ENCODE assay signal across 25 cellular contexts in the genomic region with DNA sequence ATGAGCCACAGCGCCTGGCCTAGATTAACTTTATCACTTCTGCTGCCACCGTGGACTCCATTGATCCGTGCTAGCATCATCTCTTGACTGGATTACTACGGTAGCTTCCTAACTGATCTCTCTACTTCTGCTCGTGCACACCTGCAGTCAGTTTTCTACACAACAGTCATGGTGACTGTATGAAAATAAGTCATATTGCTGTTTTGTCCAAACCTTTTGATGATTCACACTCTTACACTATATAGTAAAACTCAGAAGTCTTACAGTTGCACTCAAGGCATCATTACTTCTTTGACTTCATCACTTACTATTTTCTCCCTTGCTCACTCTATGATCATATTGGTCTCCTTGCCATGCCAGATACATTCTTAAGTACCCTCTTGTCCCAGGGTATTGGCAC. TPM values are rescaled to one million over a fixed set of nuclear protein-coding genes. Genes with fewer than 3 reads are reported as not detected.
A peak's percentile ranks its signal among the peaks of the same experiment; 100 is the strongest.
DNase-seq lines count a peak whose midpoint lies in the region; ATAC-seq, FAIRE-seq and TF ChIP-seq lines count a peak whose summit lies in the region.
"Had no signal": no experiment of that assay in that cellular context is flagged by ENCODE, and none has a peak within 500 bp of the region (broad histone marks: within the 10 kb centered on the region; RNA-seq: fewer than 3 reads in every experiment).

No MANE protein-coding gene starts in this region.

- POLR2A ChIA-PET in A549 (lab: Yijun Ruan, JAX): interaction anchor here (0.6 to 2.4 kb wide), 2 partner anchors 9 to 10 kb away, joined by 6 to 10 read pairs; partner anchors contain the start of gene PDCD6IP
- POLR2A ChIA-PET in IMR-90 (lab: Charles Lee; ENCODE audit: unreplicated experiment): no interaction called here
- POLR2A ChIA-PET in HEK293T (lab: Yijun Ruan, JAX): no interaction called here

- no peak overlapping the region for H2AFZ ChIP-seq in IMR-90 (replicated peaks; ENCODE audit: low read length, poor library complexity)

- no peak overlapping the region for H3K23ac ChIP-seq in IMR-90 (ENCODE audit: low read depth, low read length)

- H3K9ac ChIP-seq in IMR-90 (ENCODE audit: low read depth, low read length): no peak overlapping the region

- H3K27ac Mint-ChIP-seq in osteocyte (ENCODE audit: unreplicated experiment): no peak overlapping the region

- BruUV-seq in IMR-90 (replicated peaks; lab: Mats Ljungman, UMichigan): no TSS peak

- no peaks in the 10 kb centered on the region for H3K27me3 Mint-ChIP-seq in osteocyte (ENCODE audit: unreplicated experiment)
- H3K27me3 Mint-ChIP-seq: naive thymus-derived CD4-positive, alpha-beta T cell had no signal

- dilution Hi-C loops in IMR-90 (cut with HindIII; ENCODE audit: low sequenced_read_pairs, unreplicated experiment): no loop called here

- TF ChIP-seq CTCF in A549 (IDR thresholded peaks at IDR 0.05) (no peak), IMR-90 (conservative IDR thresholded peaks at IDR 0.05; ENCODE audit: low read depth, low read length) (no peak), epithelial cell of esophagus (IDR thresholded peaks at IDR 0.05; ENCODE audit: insufficient read depth, low read depth, low read length, missing control alignments) (no peak), GM13977 (IDR thresholded peaks at IDR 0.05; ENCODE audit: extremely low read depth, insufficient read depth, missing control alignments) (no peak), osteocyte (IDR thresholded peaks at IDR 0.05) (no peak)

- no peak overlapping the region for H3K4ac ChIP-seq in IMR-90 (ENCODE audit: low read depth, low read length)

- no peak overlapping the region for H4K8ac ChIP-seq in IMR-90 (ENCODE audit: low read depth in 2 of 2, low read length in 2 of 2)

- ATAC-seq in activated CD4-positive, CD25-positive, alpha-beta regulatory T cell treated with anti-CD3 and anti-CD28 coated beads, Interleukin-2, amount 50 U/mL, for 24 hours: peak; percentile 95 to 98
- ATAC-seq in A549 (peak in 1 of 2 experiments; percentile 55; a peak in 3 of 6 replicates), IMR-90 (ENCODE audit: low read depth) (no peak; the same call in 1 of the 2 replicates)
- ATAC-seq: left cardiac atrium; naive thymus-derived CD4-positive, alpha-beta T cell; Right ventricle myocardium inferior had no signal

- no peak overlapping the region for H2AK5ac ChIP-seq in IMR-90 (ENCODE audit: low read depth, low read length)

- no peaks in the 10 kb centered on the region for H3K27me3 ChIP-seq in IMR-90 (ENCODE audit: control insufficient read depth, insufficient read depth, low read length)
- H3K27me3 ChIP-seq: colonic mucosa, thyroid gland had no signal

- no peak overlapping the region for H3K18ac ChIP-seq in IMR-90 (ENCODE audit: low read depth, low read length)

- H2BK20ac ChIP-seq in IMR-90 (ENCODE audit: low read depth, low read length): no peak overlapping the region

- peaks cover 30 to 51% of the 10 kb centered on the region in 2 experiments for H3K79me1 ChIP-seq in IMR-90 (ENCODE audit: low read depth in 1 of 2, low read length in 2 of 2)

- no peak for FAIRE-seq in A549 (lab: Jason Lieb, UNC)
- FAIRE-seq: GM12892 had no signal

- no peak overlapping the region for H4K5ac ChIP-seq in IMR-90 (ENCODE audit: low read depth, low read length)

- 94% methylated on average over 5 of the region's 5 CpGs for WGBS in A549 (ENCODE audit: missing lambda C conversion rate)
- 94% methylated on average over 4 of the region's 5 CpGs; no CpG with 5 or more reads in 1 of the 2 experiments for WGBS in IMR-90 (ENCODE audit: extremely low coverage in 2 of 2, insufficient read length in 1 of 2), 2 experiments

- no peak overlapping the region for H3K14ac ChIP-seq in IMR-90 (replicated peaks; ENCODE audit: low read depth, low read length)

- no peak overlapping the region for H3K27ac ChIP-seq in A549
- no peak overlapping the region for H3K27ac ChIP-seq in IMR-90 (ENCODE audit: insufficient read depth, low read length)
- H3K27ac ChIP-seq: 22Rv1, colonic mucosa, thyroid gland had no signal

- peaks cover 8% of the 10 kb centered on the region for H3K36me3 ChIP-seq in IMR-90 (ENCODE audit: control insufficient read depth, insufficient read depth, low read length)
- H3K36me3 ChIP-seq: colonic mucosa, thyroid gland had no signal

- TF ChIP-seq RAD21 in A549 (conservative IDR thresholded peaks at IDR 0.05 in 1 of 2, IDR thresholded peaks at IDR 0.05 in 1 of 2) (no peak), IMR-90 (IDR thresholded peaks at IDR 0.05; ENCODE audit: low read length) (no peak)

- DNase-seq in activated CD4-positive, CD25-positive, alpha-beta regulatory T cell treated with anti-CD3 and anti-CD28 coated beads, Interleukin-2, amount 50 U/mL, for 72 hours: no peak
- no peak for DNase-seq in A549 (ENCODE audit: low read depth in 1 of 2, low spot score in 1 of 2)
- peak; percentile 49 for DNase-seq in IMR-90
- DNase-seq in epithelial cell of esophagus (ENCODE audit: low read depth): peak; percentile 63
- DNase-seq in GM13977 (ENCODE audit: low spot score): no peak
- DNase-seq in osteocyte (ENCODE audit: extremely low spot score, unreplicated experiment): no peak
- DNase-seq in HEK293T (ENCODE audit: extremely low spot score): no peak
- DNase-seq: activated CD8-positive, alpha-beta memory T cell treated with anti-CD3 and anti-CD28 coated beads, Interleukin-2, amount 50 U/mL, for 48 hours; AML-193; Calu3; colonic mucosa; left cardiac atrium; naive thymus-derived CD4-positive, alpha-beta T cell; NCI-H1048; NCI-H1930; NCI-H226; NCI-H774; stimulated activated CD4-positive, alpha-beta T cell treated with anti-CD3 and anti-CD28 coated beads, Interleukin-2, amount 100 ng/mL, for 48 hours; stimulated activated naive CD4-positive, alpha-beta T cell; thyroid gland had no signal

- H4K20me1 ChIP-seq in IMR-90 (ENCODE audit: insufficient read depth, low read length): peaks cover 64% of the 10 kb centered on the region

- in situ Hi-C loops in IMR-90 (cut with MboI; ENCODE audit: low sequenced_read_pairs): no loop called here
- in situ Hi-C loops in GM13977 (cut with MboI; ENCODE audit: low pct_unique_long_range_greater_than_20kb, low sequenced_read_pairs, unreplicated experiment): no loop called here

- H3K4me3 ChIP-seq in A549 (no peak overlapping the region), IMR-90 (ENCODE audit: insufficient read depth, low read depth, low read length) (no peak overlapping the region), epithelial cell of esophagus (ENCODE audit: low read length) (no peak overlapping the region)
- H3K4me3 ChIP-seq: colonic mucosa, thyroid gland had no signal

- H2BK15ac ChIP-seq in IMR-90 (ENCODE audit: low read depth, low read length): no peak overlapping the region

- CTCF ChIA-PET in A549 (lab: Yijun Ruan, JAX): interaction anchor here (1.9 kb wide), 1 partner anchor 11 kb away, joined by 6 read pairs; no protein-coding TSS in a partner anchor
- CTCF ChIA-PET in IMR-90 (lab: Yijun Ruan, JAX): no interaction called here
- CTCF ChIA-PET in HEK293T (lab: Yijun Ruan, JAX): interaction anchor here (0.6 kb wide), 1 partner anchor 207 kb away, joined by 5 read pairs; no protein-coding TSS in a partner anchor

- no peak overlapping the region for H2AK9ac ChIP-seq in IMR-90 (replicated peaks; ENCODE audit: low read depth, low read length, poor library complexity)

- H3K9me3 Mint-ChIP-seq in osteocyte (ENCODE audit: unreplicated experiment): peaks cover 6% of the 10 kb centered on the region

- no peak overlapping the region for H4K91ac ChIP-seq in IMR-90 (ENCODE audit: insufficient read depth, low read depth, low read length)

- no peak overlapping the region for H3K4me2 ChIP-seq in A549
- no peak overlapping the region for H3K4me2 ChIP-seq in IMR-90 (ENCODE audit: low read depth, low read length)

- H3K36me3 Mint-ChIP-seq in osteocyte (ENCODE audit: unreplicated experiment): peaks cover 25% of the 10 kb centered on the region

- H2BK120ac ChIP-seq in IMR-90 (ENCODE audit: low read depth, low read length): no peak overlapping the region

- H3K56ac ChIP-seq in IMR-90 (ENCODE audit: extremely low read depth, insufficient read depth, low read length): no peak overlapping the region

- intact Hi-C loops in IMR-90 (cut with micrococcal nuclease): no loop called here

- no peak overlapping the region for H2BK5ac ChIP-seq in IMR-90 (ENCODE audit: low read depth, low read length, poor library complexity, severe bottlenecking)

- no peak overlapping the region for H3K4me3 Mint-ChIP-seq in osteocyte (ENCODE audit: unreplicated experiment)
- H3K4me3 Mint-ChIP-seq: brain had no signal

- H3K9me1 ChIP-seq in IMR-90 (ENCODE audit: insufficient read depth, low read length): peaks cover 11% of the 10 kb centered on the region; the same call in 1 of the 2 replicates

- no peak for TF ChIP-seq EP300 in A549 (IDR thresholded peaks at IDR 0.05)

- TF ChIP-seq POLR2A in A549 (IDR thresholded peaks at IDR 0.05; ENCODE audit: low read length) (no peak), IMR-90 (IDR thresholded peaks at IDR 0.05; ENCODE audit: low read depth, low read length) (no peak)

- H3K4me1 ChIP-seq in A549: peaks cover 30% of the 10 kb centered on the region
- peaks cover 4% of the 10 kb centered on the region for H3K4me1 ChIP-seq in IMR-90 (ENCODE audit: control insufficient read depth, insufficient read depth, low read length)

- peaks cover 46% of the 10 kb centered on the region for H3K4me1 Mint-ChIP-seq in osteocyte (ENCODE audit: unreplicated experiment)

- H3K9me3 ChIP-seq in A549 (no peaks in the 10 kb centered on the region), IMR-90 (ENCODE audit: control insufficient read depth, insufficient read depth, low read length) (no peaks in the 10 kb centered on the region)
- H3K9me3 ChIP-seq: colonic mucosa, thyroid gland had no signal

TF ChIP-seq in A549, 52 proteins besides CTCF, POLR2A, EP300 and RAD21 (continues in another document):
- TF ChIP-seq CBX2 (IDR thresholded peaks at IDR 0.05; ENCODE audit: borderline replicate concordance, low read depth): no peak

TF ChIP-seq in IMR-90, 13 proteins besides CTCF, POLR2A, EP300 and RAD21 (continues in another document):
- TF ChIP-seq SMC3 (IDR thresholded peaks at IDR 0.05; ENCODE audit: low read depth, low read length): no peak
- no peak for TF ChIP-seq FOS (IDR thresholded peaks at IDR 0.05; ENCODE audit: low read depth, low read length)

TF ChIP-seq in HEK293T, 16 proteins besides CTCF, POLR2A, EP300 and RAD21 (continues in another document):
- TF ChIP-seq FOXM1 (IDR thresholded peaks at IDR 0.05; ENCODE audit: borderline replicate concordance) (no peak), ZNF384 (IDR thresholded peaks at IDR 0.05) (no peak)

RNA-seq across cellular contexts. Expression of gene PDCD6IP, which starts 10.1 kb away (rescaled TPM):
- polyA plus RNA-seq in A549 (2011; rRNA removed): 180 and 221 TPM in 2 replicates
- 58.3 and 126 TPM in 2 replicates for polyA plus RNA-seq in A549 (2012; cell fraction: cytosol; rRNA removed)
- polyA plus RNA-seq in A549 (2012; cell fraction: nucleus; rRNA removed): 150 and 259 TPM in 2 replicates
- 136 to 149 TPM (median 145 TPM) in 3 replicates for polyA plus RNA-seq in A549 (2017; fragmentation: RNase III; extraction: RNeasy Plus Mini Kit Qiagen cat#74134 plus additional on column Dnase treatment)
- 98.9 and 126 TPM in 2 replicates for polyA minus RNA-seq in A549 (2011; rRNA and poly(A)+ RNA removed)
- total RNA-seq in IMR-90 (2012; rRNA removed): 68.1 and 76.1 TPM in 2 replicates
- polyA plus RNA-seq in IMR-90 (2012; rRNA removed): 78.3 and 134 TPM in 2 replicates
- 14.9 and 61.1 TPM in 2 replicates for polyA plus RNA-seq in IMR-90 (2012; cell fraction: cytosol; rRNA removed)
- 235 TPM in 2 replicates for polyA plus RNA-seq in IMR-90 (2012; cell fraction: nucleus; rRNA removed; ENCODE audit: low replicate concordance)
- 217 and 229 TPM in 2 replicates for total RNA-seq in osteocyte

Comparison
In these comparisons a context has a peak if more than half of its experiments do, and no peak if none do; other contexts are left out.
1. DNase-seq: peak in IMR-90 (single experiment) and epithelial cell of esophagus (single experiment); none in activated CD4-positive, CD25-positive, alpha-beta regulatory T cell treated with anti-CD3 and anti-CD28 coated beads, Interleukin-2, amount 50 U/mL, for 72 hours (single experiment), A549 (0 of 2), GM13977 (single experiment), osteocyte (single experiment) and HEK293T (single experiment).